In the genomic region with DNA sequence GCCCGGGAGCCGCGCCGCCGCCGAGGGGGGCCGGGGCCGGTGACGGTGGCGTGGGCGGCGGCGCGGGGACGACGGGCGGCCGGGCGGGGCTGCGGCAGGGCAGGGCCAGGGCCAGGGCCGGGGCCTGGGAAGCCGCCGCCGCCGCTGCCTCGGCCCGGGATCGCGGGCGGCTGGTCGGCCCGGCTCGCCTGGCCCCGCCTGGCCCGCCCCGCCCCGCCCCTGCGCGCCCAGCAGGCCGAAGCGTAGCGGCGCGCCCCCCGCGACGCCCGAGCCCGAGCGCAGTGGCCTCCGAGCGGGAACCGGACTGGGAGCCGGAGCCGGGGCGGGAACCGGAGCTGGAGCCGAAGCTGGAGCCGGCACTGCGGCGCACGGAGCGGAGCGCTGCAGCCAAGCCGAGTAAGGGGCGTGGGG, we compare ENCODE assay signal across 8 cellular contexts. TPM values are rescaled to one million over a fixed set of nuclear protein-coding genes. Genes with fewer than 3 reads are reported as not detected.
DNase-seq lines count a peak whose midpoint lies in the region; ATAC-seq and TF ChIP-seq lines count a peak whose summit lies in the region.

TSS of gene BEAN1 (plus strand) at position 260 of the 411 bp plus-strand sequence. CDS start 10,382 bp downstream, outside the sequence.

- peak; percentile 47 for DNase-seq in COR-L47 (lab: John Stamatoyannopoulos, UW)
- DNase-seq in PC-9 = peak in 1 of 2 experiments; percentile 29
- no peak for DNase-seq in esophagus muscularis mucosa (ENCODE audit: extremely low spot score)
- peak; percentile 29 for DNase-seq in neural crest cell (ENCODE audit: low read depth, low spot score)
- DNase-seq in pons (ENCODE audit: low spot score) = no peak
- DNase-seq in GDM1 (lab: John Stamatoyannopoulos, UW) = no peak
- no peak for DNase-seq in activated T-helper 1 cell treated with anti-CD3 and anti-CD28 coated beads, Interleukin-12 subunit alpha, Interleukin-12 subunit beta, Interleukin-2, Interleukin-4 antibody, amounts not matched to agents 30 ng/mL and 10 ng/mL and 1 ng/mL, durations not matched to agents 14 hours and 24 hours and 36 hours (ENCODE audit: low spot score)

- peaks cover 5% of the 10 kb centered on the region for H3K4me1 Mint-ChIP-seq in neural crest cell
- H3K4me1 Mint-ChIP-seq in activated T-helper 1 cell treated with anti-CD3 and anti-CD28 coated beads, Interleukin-12 subunit alpha, Interleukin-12 subunit beta, Interleukin-2, Interleukin-4 antibody, amounts not matched to agents 30 ng/mL and 10 ng/mL and 1 ng/mL, durations not matched to agents 14 hours and 24 hours and 36 hours (ENCODE audit: low read depth) = no peaks in the 10 kb centered on the region

- no peak within 1 kb of the TSS for H2AFZ ChIP-seq in PC-9

- no CpG with 5 or more reads among the region's 66 CpGs for WGBS in esophagus muscularis mucosa

- no peak for TF ChIP-seq POLR2A in esophagus muscularis mucosa (IDR thresholded peaks at IDR 0.05; ENCODE audit: low read depth)

- no peak within 1 kb of the TSS for H3K27ac ChIP-seq in PC-9
- H3K27ac ChIP-seq in esophagus muscularis mucosa (replicated peaks in 1 of 4) = no peak within 1 kb of the TSS

- no peaks in the 10 kb centered on the region for H3K9me3 Mint-ChIP-seq in neural crest cell
- H3K9me3 Mint-ChIP-seq in activated T-helper 1 cell treated with anti-CD3 and anti-CD28 coated beads, Interleukin-12 subunit alpha, Interleukin-12 subunit beta, Interleukin-2, Interleukin-4 antibody, amounts not matched to agents 30 ng/mL and 10 ng/mL and 1 ng/mL, durations not matched to agents 14 hours and 24 hours and 36 hours = no peaks in the 10 kb centered on the region

- POLR2A ChIA-PET in PC-9 (lab: Charles Lee; ENCODE audit: unreplicated experiment) = no interaction called here

- H3K27me3 Mint-ChIP-seq in neural crest cell (ENCODE audit: low read depth) = peaks cover 78% of the 10 kb centered on the region
- peaks cover 66% of the 10 kb centered on the region for H3K27me3 Mint-ChIP-seq in activated T-helper 1 cell treated with anti-CD3 and anti-CD28 coated beads, Interleukin-12 subunit alpha, Interleukin-12 subunit beta, Interleukin-2, Interleukin-4 antibody, amounts not matched to agents 30 ng/mL and 10 ng/mL and 1 ng/mL, durations not matched to agents 14 hours and 24 hours and 36 hours (ENCODE audit: insufficient read depth)

- H3K27me3 ChIP-seq in PC-9 (ENCODE audit: insufficient read depth, low read depth) = 0 out of 2 replicates have a peak, but pooled peaks cover 3% of the 10 kb centered on the region
- peaks cover 0 to 57% (median 33%) of the 10 kb centered on the region in 4 donors for H3K27me3 ChIP-seq in esophagus muscularis mucosa

- H3F3A ChIP-seq in PC-9 (ENCODE audit: insufficient read depth, low read depth) = peaks cover 11% of the 10 kb centered on the region; the same call in 1 of the 2 replicates

- intact Hi-C loops in PC-9 (cut with micrococcal nuclease; ENCODE audit: unreplicated experiment) = no loop called here
- intact Hi-C loops in esophagus muscularis mucosa (cut with DNase I) = no loop called here
- intact Hi-C loops in activated T-helper 1 cell treated with anti-CD3 and anti-CD28 coated beads, Interleukin-12 subunit alpha, Interleukin-12 subunit beta, Interleukin-2, Interleukin-4 antibody, amounts not matched to agents 30 ng/mL and 10 ng/mL and 1 ng/mL, durations not matched to agents 14 hours and 24 hours and 36 hours (cut with micrococcal nuclease) = loop anchor here (2.0 kb wide), 1 partner anchor 18 kb away; no protein-coding TSS in a partner anchor

- H3K27ac Mint-ChIP-seq in neural crest cell (ENCODE audit: unreplicated experiment) = no peak within 1 kb of the TSS
- H3K27ac Mint-ChIP-seq in activated T-helper 1 cell treated with anti-CD3 and anti-CD28 coated beads, Interleukin-12 subunit alpha, Interleukin-12 subunit beta, Interleukin-2, Interleukin-4 antibody, amounts not matched to agents 30 ng/mL and 10 ng/mL and 1 ng/mL, durations not matched to agents 14 hours and 24 hours and 36 hours = no peak within 1 kb of the TSS

- H3K36me3 ChIP-seq in PC-9 (ENCODE audit: low read depth) (no peaks in the 10 kb centered on the region), esophagus muscularis mucosa (no peaks in the 10 kb centered on the region)

- H3K4me3 ChIP-seq in PC-9 (peak within 1 kb of the TSS; percentile 45; the same call in 1 of the 2 replicates), esophagus muscularis mucosa (peak within 1 kb of the TSS; percentile 53 to 62 (median 58))

- TF ChIP-seq CTCF in PC-9 (conservative IDR thresholded peaks at IDR 0.05) (no peak), esophagus muscularis mucosa (IDR thresholded peaks at IDR 0.05) (no peak), neural crest cell (conservative IDR thresholded peaks at IDR 0.05) (no peak)

- CTCF ChIA-PET in PC-9 (lab: Charles Lee) = no interaction called here

- H3K4me2 ChIP-seq in PC-9 = peak within 1 kb of the TSS; percentile 66

- no TSS peak for BruUV-seq in PC-9 (replicated peaks; lab: Mats Ljungman, UMichigan)

- no peaks in the 10 kb centered on the region for H3K79me2 ChIP-seq in PC-9 (ENCODE audit: low read depth)

- ATAC-seq in HG02610 (IDR thresholded peaks at IDR 0.05; ENCODE audit: unreplicated experiment) = no peak

- no peaks in the 10 kb centered on the region for H3K9me2 ChIP-seq in PC-9 (ENCODE audit: insufficient read depth)

- H3K4me3 Mint-ChIP-seq in neural crest cell = peak within 1 kb of the TSS; percentile 71
- no peak within 1 kb of the TSS for H3K4me3 Mint-ChIP-seq in activated T-helper 1 cell treated with anti-CD3 and anti-CD28 coated beads, Interleukin-12 subunit alpha, Interleukin-12 subunit beta, Interleukin-2, Interleukin-4 antibody, amounts not matched to agents 30 ng/mL and 10 ng/mL and 1 ng/mL, durations not matched to agents 14 hours and 24 hours and 36 hours

- no peaks in the 10 kb centered on the region for H4K20me1 ChIP-seq in PC-9 (ENCODE audit: insufficient read depth)

- H3K9me3 ChIP-seq in PC-9 (ENCODE audit: insufficient read depth, low read depth) = no peaks in the 10 kb centered on the region
- H3K9me3 ChIP-seq in esophagus muscularis mucosa = peaks cover 0 to 3% (median 0%) of the 10 kb centered on the region in 4 donors

- TF ChIP-seq EP300 in esophagus muscularis mucosa (IDR thresholded peaks at IDR 0.05) = no peak

- H3K36me3 Mint-ChIP-seq in neural crest cell (ENCODE audit: low read depth) = no peaks in the 10 kb centered on the region
- no peaks in the 10 kb centered on the region for H3K36me3 Mint-ChIP-seq in activated T-helper 1 cell treated with anti-CD3 and anti-CD28 coated beads, Interleukin-12 subunit alpha, Interleukin-12 subunit beta, Interleukin-2, Interleukin-4 antibody, amounts not matched to agents 30 ng/mL and 10 ng/mL and 1 ng/mL, durations not matched to agents 14 hours and 24 hours and 36 hours (ENCODE audit: low read depth)

- no peaks in the 10 kb centered on the region for H3K4me1 ChIP-seq in PC-9 (replicated peaks; ENCODE audit: insufficient read depth)
- H3K4me1 ChIP-seq in esophagus muscularis mucosa = peaks cover 11 to 29% (median 21%) of the 10 kb centered on the region in 4 donors

RNA-seq across cellular contexts. Expression of gene BEAN1, which starts in this region (rescaled TPM):
- 0.37 and 0.48 TPM in 2 replicates for total RNA-seq in PC-9 (2021)
- under 1 TPM in 2 of 4 donors, not detected in 2; 0.23 to 0.50 TPM for total RNA-seq in esophagus muscularis mucosa
- 1.5 TPM in 2 replicates for total RNA-seq in neural crest cell
- total RNA-seq in activated T-helper 1 cell treated with anti-CD3 and anti-CD28 coated beads, Interleukin-12 subunit alpha, Interleukin-12 subunit beta, Interleukin-2, Interleukin-4 antibody, amounts not matched to agents 30 ng/mL and 10 ng/mL and 1 ng/mL, durations not matched to agents 14 hours and 24 hours and 36 hours = not detected in 2 replicates

Comparison
In these comparisons a context has a peak if more than half of its experiments do, and no peak if none do; other contexts are left out.
1. DNase-seq: peak in COR-L47 (single experiment) and neural crest cell (single experiment); none in esophagus muscularis mucosa (single experiment), pons (single experiment), GDM1 (single experiment) and activated T-helper 1 cell treated with anti-CD3 and anti-CD28 coated beads, Interleukin-12 subunit alpha, Interleukin-12 subunit beta, Interleukin-2, Interleukin-4 antibody, amounts not matched to agents 30 ng/mL and 10 ng/mL and 1 ng/mL, durations not matched to agents 14 hours and 24 hours and 36 hours (single experiment).